Comparison of ENCODE assay signal across 16 cellular contexts in genomic region chr4:37429906-37430305, GRCh38.
DNase-seq lines count a peak whose midpoint lies in the region; ATAC-seq, FAIRE-seq and TF ChIP-seq lines count a peak whose summit lies in the region.
"Had no signal": no experiment of that assay in that cellular context is flagged by ENCODE, and none has a peak within 500 bp of the region (broad histone marks: within the 10 kb centered on the region; RNA-seq: fewer than 3 reads in every experiment).

No MANE protein-coding gene starts in this region.

- DNase-seq in GM19239 (ENCODE audit: insufficient read length, low spot score) (no peak), GM12878 (ENCODE audit: low read depth, low spot score) (no peak), type B pancreatic cell (ENCODE audit: extremely low spot score, unreplicated experiment) (no peak), NCI-H1694 (lab: John Stamatoyannopoulos, UW) (no peak)
- DNase-seq: BE2C; CD4-positive, alpha-beta memory T cell; DND-41; GDM1; H7 had no signal

- no peaks in the 10 kb centered on the region for H3K4me1 ChIP-seq in GM12878 (ENCODE audit: control insufficient read depth, insufficient read depth, low read length)
- peaks cover 7 to 24% of the 10 kb centered on the region in 2 donors for H3K4me1 ChIP-seq in mucosa of rectum (ENCODE audit: control insufficient read depth in 2 of 2, insufficient read depth in 2 of 2, low read length in 2 of 2)
- H3K4me1 ChIP-seq: BE2C had no signal

- TF ChIP-seq RAD21 in GM12878 (IDR thresholded peaks at IDR 0.05; ENCODE audit: insufficient read depth, low read depth, low read length): no peak

- FAIRE-seq in GM19239 (lab: Jason Lieb, UNC) (peak; percentile 76), GM12878 (lab: Jason Lieb, UNC) (no peak)
- FAIRE-seq: A549 had no signal

- no peak overlapping the region for H3K27ac ChIP-seq in GM12878 (ENCODE audit: control insufficient read depth, insufficient read depth)
- peak overlapping the region; percentile 68 to 87 for H3K27ac ChIP-seq in mucosa of rectum (ENCODE audit: low read depth in 2 of 2, low read length in 2 of 2)
- H3K27ac ChIP-seq: A549, C4-2B had no signal

- H3K36me3 ChIP-seq in GM12878 (ENCODE audit: control insufficient read depth in 2 of 2, insufficient read depth in 2 of 2, low read length in 1 of 2) (no peaks in the 10 kb centered on the region), mucosa of rectum (ENCODE audit: control insufficient read depth in 2 of 2, insufficient read depth in 2 of 2, low read length in 2 of 2) (no peaks in the 10 kb centered on the region)
- H3K36me3 ChIP-seq: BE2C had no signal

- no peaks in the 10 kb centered on the region for H3K9me3 ChIP-seq in GM12878 (replicated peaks; ENCODE audit: control insufficient read depth, insufficient read depth, low read length)
- H3K9me3 ChIP-seq in mucosa of rectum (ENCODE audit: control insufficient read depth in 2 of 2, low read length in 2 of 2): no peaks in the 10 kb centered on the region
- H3K9me3 ChIP-seq: A549, BE2C had no signal

- H3K4me2 ChIP-seq in GM12878 (ENCODE audit: control insufficient read depth, insufficient read depth): no peak overlapping the region
- H3K4me2 ChIP-seq: GM23338 had no signal

- in situ Hi-C loops in GM12878 (cut with MboI): no loop called here

- TF ChIP-seq CTCF in GM12878 (IDR thresholded peaks at IDR 0.05 in 2 of 3, conservative IDR thresholded peaks at IDR 0.05 in 1 of 3; ENCODE audit: control insufficient read depth in 2 of 3, extremely low read depth in 1 of 3, insufficient read depth in 1 of 3, low read depth in 3 of 3, low read length in 3 of 3) (no peak), type B pancreatic cell (conservative IDR thresholded peaks at IDR 0.05) (no peak)

- H3K27me3 ChIP-seq in GM12878 (replicated peaks in 1 of 2; ENCODE audit: control insufficient read depth in 2 of 2, insufficient read depth in 2 of 2, low read length in 1 of 2): peaks cover 0 to 4% of the 10 kb centered on the region in 2 experiments; a peak in 1 of 4 replicates
- no peaks in the 10 kb centered on the region for H3K27me3 ChIP-seq in mucosa of rectum (ENCODE audit: control insufficient read depth in 2 of 2, insufficient read depth in 2 of 2, low read length in 2 of 2)

- no peaks in the 10 kb centered on the region for H3K36me3 Mint-ChIP-seq in type B pancreatic cell
- H3K36me3 Mint-ChIP-seq: CD4-positive, alpha-beta memory T cell; IgD-negative memory B cell had no signal

- H3K27me3 Mint-ChIP-seq in type B pancreatic cell: no peaks in the 10 kb centered on the region

- no peak overlapping the region for H3K4me3 Mint-ChIP-seq in type B pancreatic cell
- H3K4me3 Mint-ChIP-seq: CD4-positive, alpha-beta memory T cell; GM23338; IgD-negative memory B cell had no signal

- POLR2A ChIA-PET in GM12878 (lab: Charles Lee): no interaction called here

- SMC1A ChIA-PET in GM12878 (lab: Charles Lee; ENCODE audit: uncharacterized antibody, unreplicated experiment): no interaction called here

- ATAC-seq in GM12878: no peak
- no peak for ATAC-seq in HG03280 (IDR thresholded peaks at IDR 0.05; ENCODE audit: unreplicated experiment)
- ATAC-seq in GM21786 (IDR thresholded peaks at IDR 0.05; ENCODE audit: unreplicated experiment): no peak
- ATAC-seq: A549, GM23338 had no signal

- BruUV-seq in GM12878 (replicated peaks; lab: Mats Ljungman, UMichigan): no TSS peak

- no peak overlapping the region for H2AFZ ChIP-seq in GM12878 (ENCODE audit: control insufficient read depth, low read depth, low read length)
- H2AFZ ChIP-seq: GM23338 had no signal

- CTCF ChIA-PET in GM12878 (lab: Yijun Ruan, JAX): no interaction called here

- no peak for TF ChIP-seq EP300 in GM12878 (IDR thresholded peaks at IDR 0.05; ENCODE audit: borderline replicate concordance in 1 of 2, control insufficient read depth in 1 of 2, low read depth in 2 of 2, low read length in 2 of 2)

- H3K9ac ChIP-seq in GM12878 (ENCODE audit: control insufficient read depth, insufficient read depth, low read length) (no peak overlapping the region), mucosa of rectum (ENCODE audit: low read depth in 1 of 2, low read length in 2 of 2) (no peak overlapping the region)

- H4K20me1 ChIP-seq in GM12878 (ENCODE audit: control insufficient read depth, insufficient read depth): no peaks in the 10 kb centered on the region

- no peaks in the 10 kb centered on the region for H3K9me3 Mint-ChIP-seq in type B pancreatic cell
- H3K9me3 Mint-ChIP-seq: CD4-positive, alpha-beta memory T cell; GM23338 had no signal

- peaks cover 15% of the 10 kb centered on the region for H3K4me1 Mint-ChIP-seq in type B pancreatic cell (ENCODE audit: unreplicated experiment)
- H3K4me1 Mint-ChIP-seq: CD4-positive, alpha-beta memory T cell; IgD-negative memory B cell had no signal

- H3K4me3 ChIP-seq in GM12878 (no peak overlapping the region), mucosa of rectum (ENCODE audit: low read length in 2 of 2) (no peak overlapping the region)
- H3K4me3 ChIP-seq: A549, GM23338 had no signal

- RAD21 ChIA-PET in GM12878 (lab: Charles Lee; ENCODE audit: unreplicated experiment): no interaction called here

- H3K79me2 ChIP-seq in GM12878 (ENCODE audit: control insufficient read depth, insufficient read depth, low read length): no peaks in the 10 kb centered on the region

- no peak for TF ChIP-seq POLR2A in GM12878 (IDR thresholded peaks at IDR 0.05; ENCODE audit: low read depth, low read length)

- H3K27ac Mint-ChIP-seq in type B pancreatic cell: peak overlapping the region; percentile 33
- H3K27ac Mint-ChIP-seq: CD4-positive, alpha-beta memory T cell; GM23338; IgD-negative memory B cell had no signal

- intact Hi-C loops in GM12878 (cut with micrococcal nuclease; ENCODE audit: unreplicated experiment): loop anchor here (10.0 kb wide), 1 partner anchor 335 kb away; no protein-coding TSS in a partner anchor

TF ChIP-seq in GM12878, 131 proteins besides CTCF, POLR2A, EP300 and RAD21:
- TF ChIP-seq ATF7 (IDR thresholded peaks at IDR 0.05; ENCODE audit: low read depth) (peak; percentile 59; the same call in 1 of the 2 replicates), CBFB (IDR thresholded peaks at IDR 0.05; ENCODE audit: low read depth) (no peak)
